8 cellular contexts compared by ENCODE assay signal in the genomic region with DNA sequence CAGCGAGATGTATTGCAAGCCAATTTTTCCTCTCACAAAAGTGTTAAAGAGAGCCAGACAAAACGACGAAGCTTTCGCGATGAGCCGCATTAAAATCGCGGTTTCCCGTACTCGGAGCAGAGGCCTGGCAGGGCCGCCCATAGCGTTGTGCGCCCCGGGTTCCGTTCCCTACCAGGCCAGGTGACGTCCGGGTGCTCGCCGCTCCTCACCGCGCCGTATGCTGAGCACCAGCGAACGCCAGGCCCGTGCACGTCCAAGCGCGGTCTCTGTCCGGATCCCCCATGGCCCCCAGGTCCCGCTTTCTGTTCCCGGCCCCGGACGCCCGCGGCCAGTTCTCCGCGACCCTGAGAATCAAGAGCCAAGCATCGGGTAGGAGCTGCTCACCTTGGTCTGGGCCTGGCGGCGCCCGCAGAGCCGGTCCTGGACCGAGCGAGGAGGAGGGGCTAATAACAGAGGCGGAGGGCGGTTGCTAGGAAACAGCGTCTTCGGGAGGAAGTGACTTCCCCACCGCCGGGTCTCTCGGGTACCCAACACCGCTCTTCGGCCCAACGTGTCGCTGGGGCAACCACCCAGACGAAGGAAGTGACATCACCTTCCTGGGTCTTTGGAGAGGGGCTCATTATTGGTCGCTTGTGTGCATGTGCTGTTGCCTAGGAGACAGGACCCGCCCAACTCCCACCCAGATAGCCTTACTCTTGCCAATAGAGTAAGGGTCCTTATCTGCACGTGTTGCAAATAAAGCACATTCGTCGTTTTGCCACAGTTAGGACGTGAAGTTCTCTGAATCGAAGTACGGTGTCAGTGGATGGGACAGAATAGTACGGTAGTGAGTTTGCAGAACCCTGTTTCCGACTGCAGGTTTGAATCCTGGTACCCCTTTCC.
DNase-seq lines count a peak whose midpoint lies in the region; ATAC-seq, FAIRE-seq and TF ChIP-seq lines count a peak whose summit lies in the region.

A gene (minus strand): TSS at position 579 of the 882 bp plus-strand sequence. CDS start 1,115 bp downstream, outside the sequence.

- POLR2A ChIA-PET in RWPE1 (lab: Yijun Ruan, JAX; ENCODE audit: low non-redundant PET): no interaction called here

- TF ChIP-seq CTCF in RWPE1 (conservative IDR thresholded peaks at IDR 0.05; ENCODE audit: low read depth): no peak

- CTCF ChIA-PET in RWPE1 (lab: Yijun Ruan, JAX): no interaction called here

- FAIRE-seq in HTR-8/SVneo (lab: Jason Lieb, UNC): peak; percentile 69

- ATAC-seq in GM21367 (IDR thresholded peaks at IDR 0.05; ENCODE audit: unreplicated experiment): peak; percentile 99

- H3K27ac ChIP-seq in RWPE1: no peak within 1 kb of the TSS
- H3K27ac ChIP-seq in substantia nigra (ENCODE audit: low read depth, low read length, poor library complexity, severe bottlenecking): no peak within 1 kb of the TSS

- DNase-seq in COLO829 (ENCODE audit: low spot score) (peak; percentile 86), HTR-8/SVneo (ENCODE audit: insufficient read length, low spot score) (peak; percentile 92), RWPE1 (ENCODE audit: low spot score) (peak; percentile 67), foreskin melanocyte (peak; percentile 80), non-pigmented ciliary epithelial cell (ENCODE audit: low read depth) (peak; percentile 87), substantia nigra (lab: John Stamatoyannopoulos, UW) (peak; percentile 13 to 98 (median 89))
- peak; percentile 86 for DNase-seq in activated gamma-delta T cell treated with anti-CD3 and anti-CD28 coated beads, Interleukin-2, amount 50 U/mL, for 16 hours (ENCODE audit: low read depth)
